1 cellular context compared by ENCODE assay signal in the genomic region with DNA sequence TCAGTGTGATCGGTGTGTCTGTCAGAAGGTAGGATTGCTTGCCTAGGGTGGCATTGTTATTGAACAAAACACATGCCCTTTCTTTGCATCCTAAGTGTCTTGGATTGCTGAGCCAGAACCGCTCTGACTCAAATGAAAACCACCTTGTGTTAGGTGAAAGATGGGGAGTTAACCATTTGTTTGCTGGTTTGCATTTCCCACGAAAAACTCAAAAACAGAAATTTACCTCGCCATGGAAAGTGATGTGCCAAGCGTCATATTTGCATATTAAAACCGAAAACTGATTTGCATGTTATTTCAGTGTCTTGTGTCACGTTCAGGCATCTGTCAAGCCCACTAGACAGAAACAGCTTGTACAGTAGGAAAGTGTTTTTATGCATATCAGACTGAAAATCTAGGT.
TF ChIP-seq lines count a peak whose summit lies in the region.

No MANE protein-coding gene starts in this region.

TF ChIP-seq in GM23338, 12 proteins besides CTCF, POLR2A, EP300 and RAD21 (continued from another document):
- TF ChIP-seq, protein P1, sequence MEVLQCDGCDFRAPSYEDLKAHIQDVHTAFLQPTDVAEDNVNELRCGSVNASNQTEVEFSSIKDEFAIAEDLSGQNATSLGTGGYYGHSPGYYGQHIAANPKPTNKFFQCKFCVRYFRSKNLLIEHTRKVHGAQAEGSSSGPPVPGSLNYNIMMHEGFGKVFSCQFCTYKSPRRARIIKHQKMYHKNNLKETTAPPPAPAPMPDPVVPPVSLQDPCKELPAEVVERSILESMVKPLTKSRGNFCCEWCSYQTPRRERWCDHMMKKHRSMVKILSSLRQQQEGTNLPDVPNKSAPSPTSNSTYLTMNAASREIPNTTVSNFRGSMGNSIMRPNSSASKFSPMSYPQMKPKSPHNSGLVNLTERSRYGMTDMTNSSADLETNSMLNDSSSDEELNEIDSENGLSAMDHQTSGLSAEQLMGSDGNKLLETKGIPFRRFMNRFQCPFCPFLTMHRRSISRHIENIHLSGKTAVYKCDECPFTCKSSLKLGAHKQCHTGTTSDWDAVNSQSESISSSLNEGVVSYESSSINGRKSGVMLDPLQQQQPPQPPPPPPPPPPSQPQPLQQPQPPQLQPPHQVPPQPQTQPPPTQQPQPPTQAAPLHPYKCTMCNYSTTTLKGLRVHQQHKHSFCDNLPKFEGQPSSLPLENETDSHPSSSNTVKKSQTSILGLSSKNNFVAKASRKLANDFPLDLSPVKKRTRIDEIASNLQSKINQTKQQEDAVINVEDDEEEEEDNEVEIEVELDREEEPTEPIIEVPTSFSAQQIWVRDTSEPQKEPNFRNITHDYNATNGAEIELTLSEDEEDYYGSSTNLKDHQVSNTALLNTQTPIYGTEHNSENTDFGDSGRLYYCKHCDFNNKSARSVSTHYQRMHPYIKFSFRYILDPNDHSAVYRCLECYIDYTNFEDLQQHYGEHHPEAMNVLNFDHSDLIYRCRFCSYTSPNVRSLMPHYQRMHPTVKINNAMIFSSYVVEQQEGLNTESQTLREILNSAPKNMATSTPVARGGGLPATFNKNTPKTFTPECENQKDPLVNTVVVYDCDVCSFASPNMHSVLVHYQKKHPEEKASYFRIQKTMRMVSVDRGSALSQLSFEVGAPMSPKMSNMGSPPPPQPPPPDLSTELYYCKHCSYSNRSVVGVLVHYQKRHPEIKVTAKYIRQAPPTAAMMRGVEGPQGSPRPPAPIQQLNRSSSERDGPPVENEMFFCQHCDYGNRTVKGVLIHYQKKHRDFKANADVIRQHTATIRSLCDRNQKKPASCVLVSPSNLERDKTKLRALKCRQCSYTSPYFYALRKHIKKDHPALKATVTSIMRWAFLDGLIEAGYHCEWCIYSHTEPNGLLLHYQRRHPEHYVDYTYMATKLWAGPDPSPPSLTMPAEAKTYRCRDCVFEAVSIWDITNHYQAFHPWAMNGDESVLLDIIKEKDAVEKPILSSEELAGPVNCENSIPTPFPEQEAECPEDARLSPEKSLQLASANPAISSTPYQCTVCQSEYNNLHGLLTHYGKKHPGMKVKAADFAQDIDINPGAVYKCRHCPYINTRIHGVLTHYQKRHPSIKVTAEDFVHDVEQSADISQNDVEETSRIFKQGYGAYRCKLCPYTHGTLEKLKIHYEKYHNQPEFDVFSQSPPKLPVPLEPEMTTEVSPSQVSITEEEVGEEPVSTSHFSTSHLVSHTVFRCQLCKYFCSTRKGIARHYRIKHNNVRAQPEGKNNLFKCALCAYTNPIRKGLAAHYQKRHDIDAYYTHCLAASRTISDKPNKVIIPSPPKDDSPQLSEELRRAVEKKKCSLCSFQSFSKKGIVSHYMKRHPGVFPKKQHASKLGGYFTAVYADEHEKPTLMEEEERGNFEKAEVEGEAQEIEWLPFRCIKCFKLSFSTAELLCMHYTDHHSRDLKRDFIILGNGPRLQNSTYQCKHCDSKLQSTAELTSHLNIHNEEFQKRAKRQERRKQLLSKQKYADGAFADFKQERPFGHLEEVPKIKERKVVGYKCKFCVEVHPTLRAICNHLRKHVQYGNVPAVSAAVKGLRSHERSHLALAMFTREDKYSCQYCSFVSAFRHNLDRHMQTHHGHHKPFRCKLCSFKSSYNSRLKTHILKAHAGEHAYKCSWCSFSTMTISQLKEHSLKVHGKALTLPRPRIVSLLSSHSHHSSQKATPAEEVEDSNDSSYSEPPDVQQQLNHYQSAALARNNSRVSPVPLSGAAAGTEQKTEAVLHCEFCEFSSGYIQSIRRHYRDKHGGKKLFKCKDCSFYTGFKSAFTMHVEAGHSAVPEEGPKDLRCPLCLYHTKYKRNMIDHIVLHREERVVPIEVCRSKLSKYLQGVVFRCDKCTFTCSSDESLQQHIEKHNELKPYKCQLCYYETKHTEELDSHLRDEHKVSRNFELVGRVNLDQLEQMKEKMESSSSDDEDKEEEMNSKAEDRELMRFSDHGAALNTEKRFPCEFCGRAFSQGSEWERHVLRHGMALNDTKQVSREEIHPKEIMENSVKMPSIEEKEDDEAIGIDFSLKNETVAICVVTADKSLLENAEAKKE (CRISPR knock-in tag; IDR thresholded peaks at IDR 0.05): no peak
- TF ChIP-seq ZNF331 (CRISPR knock-in tag; IDR thresholded peaks at IDR 0.05; ENCODE audit: low read depth) (no peak), POLR2AphosphoS5 (IDR thresholded peaks at IDR 0.05; ENCODE audit: low read depth) (no peak)
